1 cellular context compared by ENCODE assay signal in genomic region chr6:136846046-136846445, GRCh38.
TF ChIP-seq lines count a peak whose summit lies in the region.

No MANE protein-coding gene starts in this region.

TF ChIP-seq in SK-N-SH, 30 proteins besides CTCF, POLR2A, EP300 and RAD21 (continued from another document):
- no peak for TF ChIP-seq USF1 (IDR thresholded peaks at IDR 0.05; ENCODE audit: borderline replicate concordance, low read depth)
TF ChIP-seq in SK-N-SH: peak in this region for 1.
